Comparison of ENCODE assay signal across 13 cellular contexts in the genomic region with DNA sequence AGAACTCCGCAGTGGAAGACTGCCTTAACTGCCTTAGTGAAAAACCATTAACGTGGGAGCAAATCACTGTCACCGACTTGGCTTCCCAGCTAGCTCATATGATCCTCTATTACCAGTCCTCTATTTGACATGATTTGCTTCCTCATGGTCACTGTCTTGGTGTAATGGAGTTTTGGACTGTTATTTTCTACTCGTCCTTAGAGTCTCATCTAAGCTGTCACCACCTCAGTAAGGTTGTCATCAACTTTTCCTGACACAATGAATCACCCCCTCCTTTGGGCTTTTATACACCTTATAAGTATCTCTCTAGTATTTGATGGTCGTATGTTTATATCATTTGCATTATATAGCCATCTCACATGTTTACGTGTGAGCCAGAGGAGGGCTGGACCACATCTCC.
DNase-seq lines count a peak whose midpoint lies in the region; ATAC-seq and TF ChIP-seq lines count a peak whose summit lies in the region.
"Had no signal": no experiment of that assay in that cellular context is flagged by ENCODE, and none has a peak within 500 bp of the region (broad histone marks: within the 10 kb centered on the region; RNA-seq: fewer than 3 reads in every experiment).

No MANE protein-coding gene starts in this region.

- H3K79me2 ChIP-seq in PC-3 (ENCODE audit: low read length), result no peaks in the 10 kb centered on the region

- TF ChIP-seq CTCF in PC-3 (conservative IDR thresholded peaks at IDR 0.05; ENCODE audit: low read depth, low read length) (no peak), brain (conservative IDR thresholded peaks at IDR 0.05) (no peak), heart left ventricle (IDR thresholded peaks at IDR 0.05) (no peak)

- H3K9me3 ChIP-seq in PC-3 (ENCODE audit: low read length), result no peaks in the 10 kb centered on the region
- H3K9me3 ChIP-seq in heart left ventricle, result no peaks in the 10 kb centered on the region
- H3K9me3 ChIP-seq in mucosa of rectum (ENCODE audit: control insufficient read depth in 2 of 2, low read length in 2 of 2), result no peaks in the 10 kb centered on the region
- H3K9me3 ChIP-seq: A549, BE2C had no signal

- no peak overlapping the region for H3K4me3 Mint-ChIP-seq in brain
- H3K4me3 Mint-ChIP-seq: CD4-positive, alpha-beta memory T cell had no signal

- peaks cover 31% of the 10 kb centered on the region for H3K36me3 Mint-ChIP-seq in brain
- H3K36me3 Mint-ChIP-seq: CD4-positive, alpha-beta memory T cell had no signal

- H3K36me3 ChIP-seq in PC-3 (ENCODE audit: low read depth, low read length), result no peaks in the 10 kb centered on the region
- H3K36me3 ChIP-seq in heart left ventricle, result no peaks in the 10 kb centered on the region
- no peaks in the 10 kb centered on the region for H3K36me3 ChIP-seq in mucosa of rectum (ENCODE audit: control insufficient read depth in 2 of 2, insufficient read depth in 2 of 2, low read length in 2 of 2)

- ATAC-seq in PC-3 (no peak), heart left ventricle (peak in 3 of 4 donors; percentile 16 to 64 (median 34))
- ATAC-seq: A549, HCT116 had no signal

- H3K4me1 Mint-ChIP-seq in brain, result peaks cover 24% of the 10 kb centered on the region
- H3K4me1 Mint-ChIP-seq: CD4-positive, alpha-beta memory T cell had no signal

- H3K27me3 ChIP-seq in PC-3 (ENCODE audit: low read length), result no peaks in the 10 kb centered on the region
- no peaks in the 10 kb centered on the region for H3K27me3 ChIP-seq in heart left ventricle
- no peaks in the 10 kb centered on the region for H3K27me3 ChIP-seq in mucosa of rectum (ENCODE audit: control insufficient read depth in 2 of 2, insufficient read depth in 2 of 2, low read length in 2 of 2)
- H3K27me3 ChIP-seq: BE2C had no signal

- H3K9ac ChIP-seq in PC-3 (ENCODE audit: low read length), result no peak overlapping the region
- no peak overlapping the region for H3K9ac ChIP-seq in mucosa of rectum (ENCODE audit: low read depth in 1 of 2, low read length in 2 of 2)
- H3K9ac ChIP-seq: GM23248 had no signal

- H3K27ac Mint-ChIP-seq in brain, result peak overlapping the region in 4 of 5 experiments; percentile 31 to 87 (median 58)
- H3K27ac Mint-ChIP-seq: CD4-positive, alpha-beta memory T cell had no signal

- intact Hi-C loops in PC-3 (cut with micrococcal nuclease), result loop anchor here (2.0 kb wide), 1 partner anchor 59 kb away; no protein-coding TSS in a partner anchor
- intact Hi-C loops in heart left ventricle (cut with DNase I), result no loop called here

- H3K9me3 Mint-ChIP-seq in brain, result peaks cover 0 to 5% (median 0%) of the 10 kb centered on the region in 5 experiments

- TF ChIP-seq POLR2A in heart left ventricle (IDR thresholded peaks at IDR 0.05), result no peak

- H2AFZ ChIP-seq in PC-3 (ENCODE audit: low read length), result no peak overlapping the region
- H2AFZ ChIP-seq: GM23248 had no signal

- 0 out of 2 replicates have a peak overlapping the region, but pooled peaks have one; percentile 37 for H3K4me2 ChIP-seq in PC-3 (ENCODE audit: low read length)
- H3K4me2 ChIP-seq: A549 had no signal

- H3K27ac ChIP-seq in PC-3 (ENCODE audit: low read length), result peak overlapping the region; percentile 63
- H3K27ac ChIP-seq in heart left ventricle, result peak overlapping the region in 1 of 12 donors; percentile 59
- peak overlapping the region; percentile 23 to 45 for H3K27ac ChIP-seq in mucosa of rectum (ENCODE audit: low read depth in 2 of 2, low read length in 2 of 2)
- H3K27ac ChIP-seq: A549, GM23248, HL-60 had no signal

- CTCF ChIA-PET in PC-3 (lab: Charles Lee), result interaction anchor here (0.7 to 1.3 kb wide), 2 partner anchors 96 to 220 kb away, joined by 3 to 4 read pairs; no protein-coding TSS in a partner anchor

- no peaks in the 10 kb centered on the region for H3K9me2 ChIP-seq in PC-3 (replicated peaks; ENCODE audit: low read length)

- H4K20me1 ChIP-seq in PC-3 (ENCODE audit: low read length), result no peaks in the 10 kb centered on the region

- BruUV-seq in PC-3 (replicated peaks; lab: Mats Ljungman, UMichigan), result no TSS peak

- H3K4me1 ChIP-seq in PC-3 (ENCODE audit: insufficient read depth, low read length), result peaks cover 18% of the 10 kb centered on the region
- H3K4me1 ChIP-seq in heart left ventricle, result peaks cover 0 to 19% (median 2%) of the 10 kb centered on the region in 12 donors
- peaks cover 13 to 19% of the 10 kb centered on the region in 2 donors for H3K4me1 ChIP-seq in mucosa of rectum (ENCODE audit: control insufficient read depth in 2 of 2, insufficient read depth in 2 of 2, low read length in 2 of 2)
- H3K4me1 ChIP-seq: A549 had no signal

- no peaks in the 10 kb centered on the region for H3F3A ChIP-seq in PC-3 (ENCODE audit: low read length, unreplicated experiment)

- DNase-seq in PC-3 (no peak), heart left ventricle (no peak), NCI-H2196 (lab: John Stamatoyannopoulos, UW; ENCODE audit: unreplicated experiment) (no peak), middle frontal gyrus (ENCODE audit: extremely low spot score, low spot score) (no peak)
- no peak for DNase-seq in stimulated activated CD4-positive, alpha-beta T cell treated with anti-CD3 and anti-CD28 coated beads, Interleukin-2, amount 100 ng/mL, for 24 hours
- DNase-seq: CD4-positive, alpha-beta memory T cell had no signal

- POLR2A ChIA-PET in PC-3 (lab: Charles Lee; ENCODE audit: unreplicated experiment), result no interaction called here

- no peaks in the 10 kb centered on the region for H3K27me3 Mint-ChIP-seq in brain

- WGBS in heart left ventricle, 4 donors, result 56 to 69% (median 61%) methylated on average over 6 of the region's 6 CpGs

- H3K4me3 ChIP-seq in PC-3 (ENCODE audit: low read length) (no peak overlapping the region), heart left ventricle (no peak overlapping the region), mucosa of rectum (ENCODE audit: low read length in 2 of 2) (no peak overlapping the region)
- H3K4me3 ChIP-seq: A549, GM23248 had no signal
